Comparison of ENCODE assay signal across 18 cellular contexts in genomic region chr16:89015271-89015859, GRCh38. TPM values are rescaled to one million over a fixed set of nuclear protein-coding genes. Genes with fewer than 3 reads are reported as not detected.
"Had no signal": no experiment of that assay in that cellular context is flagged by ENCODE, and none has a peak within 500 bp of the region (broad histone marks: within the 10 kb centered on the region; RNA-seq: fewer than 3 reads in every experiment).

No MANE protein-coding gene starts in this region.

- FAIRE-seq: astrocyte, bronchial epithelial cell, endothelial cell of umbilical vein had no signal

- H2AFZ ChIP-seq: parathyroid adenoma had no signal

- H3K4me3 ChIP-seq: esophagus squamous epithelium, testis had no signal

- H3K27ac ChIP-seq: esophagus squamous epithelium, parathyroid adenoma, testis, WERI-Rb-1 had no signal

- DNase-seq: activated CD4-positive, alpha-beta T cell treated with anti-CD3 and anti-CD28 coated beads for 1 hour; activated CD8-positive, alpha-beta memory T cell treated with anti-CD3 and anti-CD28 coated beads for 24 hours; activated CD8-positive, alpha-beta memory T cell treated with anti-CD3 and anti-CD28 coated beads, Interleukin-2, amount 50 U/mL, for 48 hours; activated effector memory CD4-positive, alpha-beta T cell treated with anti-CD3 and anti-CD28 coated beads, Interleukin-2, amount 50 U/mL, for 16 hours; activated T-cell treated with anti-CD3 and anti-CD28 coated beads, Interleukin-2, amount 50 U/mL, for 48 hours; effector CD8-positive, alpha-beta T cell; esophagus squamous epithelium; naive B cell; stimulated activated CD4-positive, alpha-beta T cell treated with anti-CD3 and anti-CD28 coated beads, Interleukin-2, amount 100 ng/mL, for 48 hours; SW 1271; T-helper 2 cell; testis; WERI-Rb-1 had no signal

- H3K27me3 ChIP-seq: testis had no signal

- H3K4me1 ChIP-seq: esophagus squamous epithelium, parathyroid adenoma, testis had no signal

- H3K79me2 ChIP-seq: parathyroid adenoma had no signal

- H3K9ac ChIP-seq: parathyroid adenoma had no signal

- H3K9me3 ChIP-seq: esophagus squamous epithelium, testis had no signal

- H3K36me3 ChIP-seq: esophagus squamous epithelium, WERI-Rb-1 had no signal

RNA-seq across cellular contexts. Expression of gene CBFA2T3, which starts 38.4 kb away (rescaled TPM):
- total RNA-seq: endothelial cell of umbilical vein, lung microvascular endothelial cell had no signal
- polyA plus RNA-seq: endothelial cell of umbilical vein had no signal
